10 cellular contexts compared by ENCODE assay signal in the genomic region with DNA sequence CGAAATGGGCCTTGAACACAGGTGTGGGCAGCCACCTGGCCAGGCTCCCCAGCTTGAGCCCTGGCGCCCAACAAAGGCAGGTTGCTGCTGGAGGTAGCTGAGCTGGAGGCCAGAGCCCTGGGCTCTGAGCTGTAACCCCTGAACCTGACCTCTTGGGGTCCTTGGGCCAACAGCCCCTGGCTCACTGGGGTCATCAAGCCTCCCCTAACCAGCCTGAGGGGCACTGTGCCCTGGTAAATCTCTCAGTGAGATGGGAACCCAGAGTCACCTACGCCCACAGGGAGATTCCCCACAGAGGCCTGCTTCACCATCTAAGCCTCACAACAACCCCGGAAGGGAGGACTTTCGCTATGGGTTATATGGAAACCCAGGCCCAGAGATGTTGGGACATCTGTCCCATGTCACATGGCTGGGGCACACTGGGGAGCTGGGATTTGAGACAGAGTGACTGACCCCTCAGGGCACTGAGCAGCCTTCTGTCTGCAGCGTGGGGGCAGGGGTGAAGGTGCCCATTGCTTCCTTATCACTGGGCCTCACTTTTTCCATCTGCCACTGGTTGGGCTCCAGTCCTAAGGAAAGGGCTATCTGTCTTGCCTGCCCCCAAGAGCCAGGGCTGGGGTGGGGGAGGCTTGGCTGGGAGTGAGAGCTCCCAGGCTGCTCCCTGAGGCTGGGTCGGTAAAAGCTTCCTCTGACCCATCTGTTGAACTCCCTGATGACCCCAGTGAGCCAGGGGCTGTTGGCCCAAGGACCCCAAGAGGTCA. TPM values are rescaled to one million over a fixed set of nuclear protein-coding genes. Genes with fewer than 3 reads are reported as not detected.
DNase-seq lines count a peak whose midpoint lies in the region; ATAC-seq, FAIRE-seq and TF ChIP-seq lines count a peak whose summit lies in the region.
"Had no signal": no experiment of that assay in that cellular context is flagged by ENCODE, and none has a peak within 500 bp of the region (broad histone marks: within the 10 kb centered on the region; RNA-seq: fewer than 3 reads in every experiment).

No MANE protein-coding gene starts in this region.

- POLR2A ChIA-PET in Caco-2 (lab: Charles Lee): no interaction called here

- CTCF ChIA-PET in Caco-2 (lab: Charles Lee): no interaction called here

- H3K9me3 ChIP-seq in left ventricle myocardium inferior (replicated peaks) (no peaks in the 10 kb centered on the region), mononuclear cell (ENCODE audit: low read depth, low read length) (no peaks in the 10 kb centered on the region), aorta (ENCODE audit: control insufficient read depth, low read length) (no peaks in the 10 kb centered on the region), Caco-2 (no peaks in the 10 kb centered on the region)

- TF ChIP-seq CTCF in left ventricle myocardium inferior (IDR thresholded peaks at IDR 0.05; ENCODE audit: borderline replicate concordance) (no peak), Caco-2 (IDR thresholded peaks at IDR 0.05; ENCODE audit: insufficient read depth in 1 of 2, low read depth in 1 of 2, low read length in 1 of 2, severe bottlenecking in 1 of 2, unreplicated experiment in 1 of 2) (no peak)

- peak overlapping the region; percentile 76 for H3K4me3 Mint-ChIP-seq in activated T-cell treated with anti-CD3 and anti-CD28 coated beads, Interleukin-2, amount 50 U/mL, for 24 hours
- H3K4me3 Mint-ChIP-seq in Caco-2 (ENCODE audit: unreplicated experiment): no peak overlapping the region
- H3K4me3 Mint-ChIP-seq: neural progenitor cell had no signal

- H3K36me3 ChIP-seq in left ventricle myocardium inferior: no peaks in the 10 kb centered on the region
- H3K36me3 ChIP-seq in aorta (ENCODE audit: control insufficient read depth in 1 of 2, insufficient read depth in 2 of 2, low read length in 1 of 2): no peaks in the 10 kb centered on the region
- H3K36me3 ChIP-seq in Caco-2 (ENCODE audit: control insufficient read depth, insufficient read depth, low read length): no peaks in the 10 kb centered on the region
- H3K36me3 ChIP-seq: neural progenitor cell had no signal

- peaks cover 45% of the 10 kb centered on the region for H3K4me1 ChIP-seq in left ventricle myocardium inferior
- peaks cover 99% of the 10 kb centered on the region for H3K4me1 ChIP-seq in mononuclear cell (ENCODE audit: insufficient read depth, low read length)
- no peaks in the 10 kb centered on the region for H3K4me1 ChIP-seq in aorta (ENCODE audit: control insufficient read depth in 1 of 2, insufficient read depth in 2 of 2, low read length in 2 of 2)
- H3K4me1 ChIP-seq in Caco-2: no peaks in the 10 kb centered on the region

- H3K4me1 Mint-ChIP-seq in activated T-cell treated with anti-CD3 and anti-CD28 coated beads, Interleukin-2, amount 50 U/mL, for 24 hours (ENCODE audit: low read depth): peaks cover 79% of the 10 kb centered on the region
- H3K4me1 Mint-ChIP-seq in Caco-2 (ENCODE audit: low read depth, unreplicated experiment): no peaks in the 10 kb centered on the region

- H3K27me3 ChIP-seq in left ventricle myocardium inferior (ENCODE audit: low read depth) (no peaks in the 10 kb centered on the region), mononuclear cell (ENCODE audit: insufficient read depth, low read length) (no peaks in the 10 kb centered on the region), aorta (ENCODE audit: control insufficient read depth in 1 of 2, insufficient read depth in 2 of 2, low read length in 1 of 2) (no peaks in the 10 kb centered on the region), Caco-2 (replicated peaks; ENCODE audit: control insufficient read depth, insufficient read depth, low read length) (no peaks in the 10 kb centered on the region; the same call in 1 of the 2 replicates)
- H3K27me3 ChIP-seq: neural progenitor cell had no signal

- intact Hi-C loops in left ventricle myocardium inferior (cut with micrococcal nuclease): no loop called here
- intact Hi-C loops in left ventricle myocardium superior (cut with micrococcal nuclease): no loop called here
- intact Hi-C loops in aorta (cut with DNase I): no loop called here
- intact Hi-C loops in Caco-2 (cut with micrococcal nuclease; ENCODE audit: unreplicated experiment): no loop called here

- H3K36me3 Mint-ChIP-seq in activated T-cell treated with anti-CD3 and anti-CD28 coated beads, Interleukin-2, amount 50 U/mL, for 24 hours (ENCODE audit: low read depth): peaks cover 14% of the 10 kb centered on the region
- H3K36me3 Mint-ChIP-seq in Caco-2 (ENCODE audit: insufficient read depth, unreplicated experiment): no peaks in the 10 kb centered on the region
- H3K36me3 Mint-ChIP-seq: neural progenitor cell had no signal

- BruUV-seq in Caco-2 (replicated peaks; lab: Mats Ljungman, UMichigan): no TSS peak

- no peaks in the 10 kb centered on the region for H3K9me3 Mint-ChIP-seq in activated T-cell treated with anti-CD3 and anti-CD28 coated beads, Interleukin-2, amount 50 U/mL, for 24 hours
- no peaks in the 10 kb centered on the region for H3K9me3 Mint-ChIP-seq in Caco-2 (ENCODE audit: unreplicated experiment)
- H3K9me3 Mint-ChIP-seq: neural progenitor cell had no signal

- peak overlapping the region; percentile 48 for H3K4me3 ChIP-seq in left ventricle myocardium inferior
- H3K4me3 ChIP-seq in mononuclear cell (ENCODE audit: low read length): peak overlapping the region; percentile 64
- H3K4me3 ChIP-seq in aorta (ENCODE audit: low read length in 2 of 2): no peak overlapping the region
- H3K4me3 ChIP-seq in Caco-2 (ENCODE audit: low read depth, low read length): no peak overlapping the region
- H3K4me3 ChIP-seq: neural progenitor cell had no signal

- FAIRE-seq in urothelium cell line (lab: Jason Lieb, UNC): no peak

- H3K27ac Mint-ChIP-seq in activated T-cell treated with anti-CD3 and anti-CD28 coated beads, Interleukin-2, amount 50 U/mL, for 24 hours: peak overlapping the region; percentile 96
- no peak overlapping the region for H3K27ac Mint-ChIP-seq in Caco-2 (ENCODE audit: unreplicated experiment)

- peak overlapping the region; percentile 82 for H3K27ac ChIP-seq in left ventricle myocardium inferior (replicated peaks)
- no peak overlapping the region for H3K27ac ChIP-seq in aorta (ENCODE audit: low read depth in 1 of 2, low read length in 2 of 2)
- H3K27ac ChIP-seq: neural progenitor cell had no signal

- WGBS in aorta, 2 donors: 94% methylated on average over 7 of the region's 7 CpGs

- H3K27me3 Mint-ChIP-seq in activated T-cell treated with anti-CD3 and anti-CD28 coated beads, Interleukin-2, amount 50 U/mL, for 24 hours: no peaks in the 10 kb centered on the region
- peaks cover 4% of the 10 kb centered on the region for H3K27me3 Mint-ChIP-seq in Caco-2 (ENCODE audit: insufficient read depth, unreplicated experiment)

- ATAC-seq in left ventricle myocardium superior (no peak), aorta (ENCODE audit: low FRiP score) (no peak)

- no peak for DNase-seq in left ventricle myocardium inferior
- DNase-seq in left ventricle myocardium superior: no peak
- DNase-seq in activated T-cell treated with anti-CD3 and anti-CD28 coated beads, Interleukin-2, amount 50 U/mL, for 24 hours: peak; percentile 65
- DNase-seq in aorta: peak; percentile 52 to 58
- no peak for DNase-seq in Caco-2
- DNase-seq in NCI-H526 treated with DMSO at 0.1 percent for 48 hours (lab: John Stamatoyannopoulos, UW): no peak
- no peak for DNase-seq in urothelium cell line (ENCODE audit: low spot score)
- DNase-seq: NCI-H748 treated with DMSO at 0.1 percent for 48 hours had no signal

RNA-seq across cellular contexts. Expression of a gene that starts 59.1 kb away (rescaled TPM):
- total RNA-seq in left ventricle myocardium inferior: 78.6 TPM
- 95.1 TPM for total RNA-seq in left ventricle myocardium superior
- total RNA-seq in mononuclear cell: 135 TPM
- 10 to 100 TPM; 76.1 to 84.7 TPM for total RNA-seq in aorta
- 10 to 100 TPM; 12.6 to 23.7 TPM for polyA plus RNA-seq in aorta
- 33.7 and 40.0 TPM in 2 replicates for total RNA-seq in Caco-2 (2022)

Comparison
In these comparisons a context has a peak if more than half of its experiments do, and no peak if none do; other contexts are left out.
1. DNase-seq: peak in activated T-cell treated with anti-CD3 and anti-CD28 coated beads, Interleukin-2, amount 50 U/mL, for 24 hours (single experiment) and aorta (2 of 2); none in left ventricle myocardium inferior (single experiment), left ventricle myocardium superior (single experiment), Caco-2 (0 of 2), NCI-H526 treated with DMSO at 0.1 percent for 48 hours (single experiment) and urothelium cell line (single experiment).
2. H3K4me3 ChIP-seq: peak in left ventricle myocardium inferior (single experiment) and mononuclear cell (single experiment); none in aorta (0 of 2) and Caco-2 (single experiment).